ENCODE assay signal across 2 cellular contexts in genomic region chr17:46733837-46734516, GRCh38.
A peak's percentile ranks its signal among the peaks of the same experiment; 100 is the strongest.
TF ChIP-seq lines count a peak whose summit lies in the region.

No MANE protein-coding gene starts in this region.

TF ChIP-seq in endothelial cell of umbilical vein, 7 proteins besides CTCF, POLR2A, EP300 and RAD21:
- peak; percentile 66 for TF ChIP-seq FOS (IDR thresholded peaks at IDR 0.05; ENCODE audit: borderline replicate concordance, insufficient read depth, low read length)
- TF ChIP-seq GATA2 (IDR thresholded peaks at IDR 0.05; ENCODE audit: insufficient read depth, insufficient read length, low read depth, low read length): peak; percentile 45
- TF ChIP-seq MYC (IDR thresholded peaks at IDR 0.05; ENCODE audit: low read depth, low read length): no peak

TF ChIP-seq in HepG2, 621 proteins besides CTCF, POLR2A, EP300 and RAD21:
- TF ChIP-seq AKAP8 (CRISPR knock-in tag; IDR thresholded peaks at IDR 0.05) (no peak), ZNF432 (CRISPR knock-in tag; IDR thresholded peaks at IDR 0.05; ENCODE audit: borderline replicate concordance) (no peak), ZNF747 (CRISPR knock-in tag; IDR thresholded peaks at IDR 0.05; ENCODE audit: borderline replicate concordance) (no peak), BHLHE40 (IDR thresholded peaks at IDR 0.05; ENCODE audit: low read length) (no peak), SIX4 (CRISPR knock-in tag; IDR thresholded peaks at IDR 0.05) (no peak), MTF2 (CRISPR knock-in tag; IDR thresholded peaks at IDR 0.05; ENCODE audit: borderline replicate concordance) (no peak), SCMH1 (CRISPR knock-in tag; IDR thresholded peaks at IDR 0.05; ENCODE audit: borderline replicate concordance) (no peak), XBP1 (CRISPR knock-in tag; IDR thresholded peaks at IDR 0.05) (no peak), ZNF710 (CRISPR knock-in tag; IDR thresholded peaks at IDR 0.05; ENCODE audit: borderline replicate concordance) (no peak), ZNF615 (CRISPR knock-in tag; IDR thresholded peaks at IDR 0.05; ENCODE audit: borderline replicate concordance) (no peak), SP4 (CRISPR knock-in tag; IDR thresholded peaks at IDR 0.05) (no peak), TFDP2 (CRISPR knock-in tag; IDR thresholded peaks at IDR 0.05) (no peak), DNMT3B (CRISPR knock-in tag; conservative IDR thresholded peaks at IDR 0.05) (no peak), SYNCRIP (IDR thresholded peaks at IDR 0.05; ENCODE audit: insufficient read depth, low read depth, low read length) (no peak)
